In the genomic region with DNA sequence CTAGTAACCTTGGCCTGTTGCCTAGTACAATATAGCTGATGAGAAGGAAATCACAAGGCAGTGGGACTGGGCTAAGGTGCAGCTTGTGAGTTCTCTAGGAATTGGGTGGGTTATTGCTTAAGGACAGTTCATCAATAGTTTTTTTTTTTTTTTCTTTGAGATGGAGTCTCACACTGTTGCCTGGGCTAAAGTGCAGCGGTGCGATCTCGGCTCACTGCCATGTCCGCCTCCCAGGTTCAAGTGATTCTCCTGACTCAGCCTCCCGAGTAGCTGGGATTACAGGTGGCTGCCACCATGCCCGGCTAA, we compare ENCODE assay signal across 18 cellular contexts. TPM values are rescaled to one million over a fixed set of nuclear protein-coding genes. Genes with fewer than 3 reads are reported as not detected.
DNase-seq lines count a peak whose midpoint lies in the region; ATAC-seq and TF ChIP-seq lines count a peak whose summit lies in the region.
"Had no signal": no experiment of that assay in that cellular context is flagged by ENCODE, and none has a peak within 500 bp of the region (broad histone marks: within the 10 kb centered on the region; RNA-seq: fewer than 3 reads in every experiment).

No MANE protein-coding gene starts in this region.

- H3K79me2 ChIP-seq in mammary epithelial cell (ENCODE audit: insufficient read depth, low read length): no peaks in the 10 kb centered on the region

- no peak for TF ChIP-seq CTCF in mammary epithelial cell (conservative IDR thresholded peaks at IDR 0.05 in 1 of 2, IDR thresholded peaks at IDR 0.05 in 1 of 2; ENCODE audit: extremely low read depth in 1 of 2, insufficient read depth in 1 of 2, low read depth in 1 of 2, low read length in 2 of 2)
- no peak for TF ChIP-seq CTCF in breast epithelium (IDR thresholded peaks at IDR 0.05)
- TF ChIP-seq CTCF in body of pancreas (IDR thresholded peaks at IDR 0.05): no peak

- no peaks in the 10 kb centered on the region for H3K9me3 Mint-ChIP-seq in activated CD8-positive, alpha-beta T cell treated with anti-CD3 and anti-CD28 coated beads, Interleukin-2, amount 10 ng/mL, durations not matched to agents 7 days and 5 days (ENCODE audit: insufficient read depth)
- H3K9me3 Mint-ChIP-seq: CD8-positive, alpha-beta memory T cell had no signal

- POLR2A ChIA-PET in activated CD8-positive, alpha-beta T cell treated with anti-CD3 and anti-CD28 coated beads, Interleukin-2, amount 10 ng/mL, durations not matched to agents 7 days and 5 days (lab: Charles Lee): no interaction called here

- peak overlapping the region; percentile 43 for H3K27ac ChIP-seq in mammary epithelial cell (ENCODE audit: insufficient read depth, low read depth, low read length)
- no peak overlapping the region for H3K27ac ChIP-seq in breast epithelium
- no peak overlapping the region for H3K27ac ChIP-seq in body of pancreas
- peak overlapping the region; percentile 18 to 41 for H3K27ac ChIP-seq in mucosa of rectum (ENCODE audit: low read depth in 2 of 2, low read length in 2 of 2)
- H3K27ac ChIP-seq: 22Rv1 had no signal

- CTCF ChIA-PET in mammary epithelial cell (lab: Charles Lee; ENCODE audit: low non-redundant PET): interaction anchor here (0.5 kb wide), 1 partner anchor 26 kb away, joined by 3 read pairs; no protein-coding TSS in a partner anchor
- CTCF ChIA-PET in activated CD8-positive, alpha-beta T cell treated with anti-CD3 and anti-CD28 coated beads, Interleukin-2, amount 10 ng/mL, durations not matched to agents 7 days and 5 days (lab: Charles Lee): no interaction called here

- no peak overlapping the region for H2AFZ ChIP-seq in mammary epithelial cell (ENCODE audit: low read depth, low read length)

- H3K4me1 ChIP-seq in mammary epithelial cell (ENCODE audit: insufficient read depth, low read length) (peaks cover 31% of the 10 kb centered on the region), breast epithelium (no peaks in the 10 kb centered on the region), body of pancreas (peaks cover 13% of the 10 kb centered on the region), mucosa of rectum (ENCODE audit: control insufficient read depth in 2 of 2, insufficient read depth in 2 of 2, low read length in 2 of 2) (peaks cover 12 to 32% of the 10 kb centered on the region in 2 donors)

- no peak overlapping the region for H3K4me3 ChIP-seq in mammary epithelial cell (replicated peaks in 1 of 3; ENCODE audit: insufficient read depth in 1 of 3, low read depth in 2 of 3, low read length in 3 of 3)
- H3K4me3 ChIP-seq in breast epithelium: no peak overlapping the region
- no peak overlapping the region for H3K4me3 ChIP-seq in body of pancreas
- no peak overlapping the region for H3K4me3 ChIP-seq in mucosa of rectum (ENCODE audit: low read length in 2 of 2)
- H3K4me3 ChIP-seq: HAP-1 had no signal

- TF ChIP-seq POLR2A in breast epithelium (IDR thresholded peaks at IDR 0.05) (no peak), body of pancreas (IDR thresholded peaks at IDR 0.05) (no peak)

- H3K4me3 Mint-ChIP-seq in activated CD8-positive, alpha-beta T cell treated with anti-CD3 and anti-CD28 coated beads, Interleukin-2, amount 10 ng/mL, durations not matched to agents 7 days and 5 days: no peak overlapping the region
- H3K4me3 Mint-ChIP-seq: CD8-positive, alpha-beta memory T cell had no signal

- peaks cover 12% of the 10 kb centered on the region for H3K27me3 Mint-ChIP-seq in activated CD8-positive, alpha-beta T cell treated with anti-CD3 and anti-CD28 coated beads, Interleukin-2, amount 10 ng/mL, durations not matched to agents 7 days and 5 days (ENCODE audit: low read depth)

- intact Hi-C loops in mammary epithelial cell (cut with micrococcal nuclease): loop anchor here (10.0 kb wide), 1 partner anchor 166 kb away; a partner anchor contains a TSS
- intact Hi-C loops in breast epithelium (cut with DNase I; ENCODE audit: low total_unique reads): no loop called here
- intact Hi-C loops in body of pancreas (cut with DNase I): no loop called here

- 93% methylated on average over 5 of the region's 6 CpGs for WGBS in mammary epithelial cell (ENCODE audit: low coverage, missing lambda C conversion rate)
- WGBS in body of pancreas, 2 donors: 45 to 63% methylated on average over 6 of the region's 6 CpGs

- no peak overlapping the region for H3K9ac ChIP-seq in mammary epithelial cell (ENCODE audit: insufficient read depth, low read length)
- no peak overlapping the region for H3K9ac ChIP-seq in mucosa of rectum (ENCODE audit: low read depth in 1 of 2, low read length in 2 of 2)

- dilution Hi-C loops in mammary epithelial cell (cut with HindIII; ENCODE audit: low sequenced_read_pairs): no loop called here

- H3K27ac Mint-ChIP-seq in activated CD8-positive, alpha-beta T cell treated with anti-CD3 and anti-CD28 coated beads, Interleukin-2, amount 10 ng/mL, durations not matched to agents 7 days and 5 days: no peak overlapping the region
- H3K27ac Mint-ChIP-seq: CD8-positive, alpha-beta memory T cell had no signal

- peaks cover 7% of the 10 kb centered on the region for H3K4me1 Mint-ChIP-seq in activated CD8-positive, alpha-beta T cell treated with anti-CD3 and anti-CD28 coated beads, Interleukin-2, amount 10 ng/mL, durations not matched to agents 7 days and 5 days (ENCODE audit: low read depth)
- H3K4me1 Mint-ChIP-seq: CD8-positive, alpha-beta memory T cell had no signal

- ATAC-seq in body of pancreas: peak; percentile 70
- ATAC-seq in activated CD8-positive, alpha-beta T cell treated with anti-CD3 and anti-CD28 coated beads, Interleukin-2, amount 10 ng/mL, durations not matched to agents 7 days and 5 days: no peak
- no peak for ATAC-seq in GM18867 (IDR thresholded peaks at IDR 0.05; ENCODE audit: unreplicated experiment)

- H4K20me1 ChIP-seq in mammary epithelial cell (ENCODE audit: insufficient read depth, low read length): no peaks in the 10 kb centered on the region

- H3K9me3 ChIP-seq in mammary epithelial cell (replicated peaks; ENCODE audit: insufficient read depth, low read length): no peaks in the 10 kb centered on the region
- H3K9me3 ChIP-seq in breast epithelium: no peaks in the 10 kb centered on the region
- no peaks in the 10 kb centered on the region for H3K9me3 ChIP-seq in body of pancreas
- no peaks in the 10 kb centered on the region for H3K9me3 ChIP-seq in mucosa of rectum (ENCODE audit: control insufficient read depth in 2 of 2, low read length in 2 of 2)
- H3K9me3 ChIP-seq: Caco-2, HAP-1 had no signal

- no peak overlapping the region for H3K4me2 ChIP-seq in mammary epithelial cell (ENCODE audit: insufficient read depth, low read depth, low read length)

- H3K36me3 ChIP-seq in mammary epithelial cell (ENCODE audit: insufficient read depth, low read length): no peaks in the 10 kb centered on the region
- H3K36me3 ChIP-seq in breast epithelium: no peaks in the 10 kb centered on the region
- H3K36me3 ChIP-seq in body of pancreas (replicated peaks in 1 of 2; ENCODE audit: insufficient read depth in 1 of 2, low read depth in 2 of 2): no peaks in the 10 kb centered on the region
- H3K36me3 ChIP-seq in mucosa of rectum (ENCODE audit: control insufficient read depth in 2 of 2, insufficient read depth in 2 of 2, low read length in 2 of 2): no peaks in the 10 kb centered on the region
- H3K36me3 ChIP-seq: HAP-1 had no signal

- no peak for DNase-seq in mammary epithelial cell
- DNase-seq in breast epithelium (ENCODE audit: low spot score in 2 of 2): no peak
- peak in 1 of 4 donors; percentile 29 for DNase-seq in body of pancreas
- no peak for DNase-seq in NCI-H446 (lab: John Stamatoyannopoulos, UW)
- DNase-seq in activated CD8-positive, alpha-beta T cell treated with anti-CD3 and anti-CD28 coated beads, Interleukin-2, amount 10 ng/mL, durations not matched to agents 7 days and 5 days: no peak
- no peak for DNase-seq in midbrain (lab: John Stamatoyannopoulos, UW)
- DNase-seq: Caco-2; CD8-positive, alpha-beta memory T cell; DND-41; GDM1 had no signal

- no peaks in the 10 kb centered on the region for H3K27me3 ChIP-seq in mammary epithelial cell (ENCODE audit: insufficient read depth, low read length)
- H3K27me3 ChIP-seq in breast epithelium: no peaks in the 10 kb centered on the region
- H3K27me3 ChIP-seq in body of pancreas: no peaks in the 10 kb centered on the region
- H3K27me3 ChIP-seq in mucosa of rectum (ENCODE audit: control insufficient read depth in 2 of 2, insufficient read depth in 2 of 2, low read length in 2 of 2): no peaks in the 10 kb centered on the region

- H3K36me3 Mint-ChIP-seq in activated CD8-positive, alpha-beta T cell treated with anti-CD3 and anti-CD28 coated beads, Interleukin-2, amount 10 ng/mL, durations not matched to agents 7 days and 5 days (ENCODE audit: low read depth): no peaks in the 10 kb centered on the region

- no TSS peak for BruUV-seq in mammary epithelial cell (replicated peaks; lab: Mats Ljungman, UMichigan)

- in situ Hi-C loops in mammary epithelial cell (cut with MboI; ENCODE audit: low sequenced_read_pairs in 2 of 2): no loop called here

RNA-seq across cellular contexts. Expression of a gene that starts 11.5 kb away (rescaled TPM):
- under 1 TPM; 0.52 to 0.67 TPM for total RNA-seq in mammary epithelial cell
- 0.19 TPM for polyA plus RNA-seq in mammary epithelial cell
- polyA minus RNA-seq in mammary epithelial cell: not detected
- total RNA-seq in breast epithelium: 10 to 100 TPM in 1 of 3 donors, 1 to 10 TPM in 2; 1.8 to 15.8 (median 6.9) TPM
- total RNA-seq in body of pancreas: 1 to 10 TPM; 3.3 to 3.4 TPM
- 1 to 10 TPM; 2.3 to 2.8 TPM for total RNA-seq in activated CD8-positive, alpha-beta T cell treated with anti-CD3 and anti-CD28 coated beads, Interleukin-2, amount 10 ng/mL, durations not matched to agents 7 days and 5 days
- total RNA-seq: A673, HT-29 had no signal
- polyA plus RNA-seq: CD8-positive, alpha-beta memory T cell had no signal

RNA-seq across cellular contexts. Expression of a gene that starts 16.4 kb away (rescaled TPM):
- 100 to 1,000 TPM; 139 to 165 TPM for total RNA-seq in mammary epithelial cell
- 170 TPM for polyA plus RNA-seq in mammary epithelial cell
- 31.3 TPM for polyA minus RNA-seq in mammary epithelial cell
- 100 to 1,000 TPM; 131 to 185 (median 148) TPM for total RNA-seq in breast epithelium
- total RNA-seq in body of pancreas: 10 to 100 TPM; 36.3 to 52.4 TPM
- 10 to 100 TPM; 55.3 to 57.9 TPM for total RNA-seq in activated CD8-positive, alpha-beta T cell treated with anti-CD3 and anti-CD28 coated beads, Interleukin-2, amount 10 ng/mL, durations not matched to agents 7 days and 5 days

RNA-seq across cellular contexts. Expression of a gene that starts 47.6 kb away (rescaled TPM):
- under 1 TPM; 0.49 to 0.50 TPM for total RNA-seq in mammary epithelial cell
- 0.15 TPM for polyA plus RNA-seq in mammary epithelial cell
- polyA minus RNA-seq in mammary epithelial cell: not detected
- total RNA-seq in breast epithelium: 1 to 10 TPM; 2.3 to 2.9 (median 2.9) TPM
- 1 to 10 TPM; 3.9 to 6.3 TPM for total RNA-seq in body of pancreas
- under 1 TPM in 1 of 2 experiments, not detected in 1; 0.63 TPM for total RNA-seq in activated CD8-positive, alpha-beta T cell treated with anti-CD3 and anti-CD28 coated beads, Interleukin-2, amount 10 ng/mL, durations not matched to agents 7 days and 5 days
- total RNA-seq: A673, H1, HT-29 had no signal

RNA-seq across cellular contexts. Expression of a gene that starts 55.0 kb away (rescaled TPM):
- total RNA-seq in mammary epithelial cell (not detected), breast epithelium (not detected), body of pancreas (not detected)
- not detected for polyA plus RNA-seq in mammary epithelial cell
- polyA minus RNA-seq in mammary epithelial cell: not detected
- not detected for total RNA-seq in activated CD8-positive, alpha-beta T cell treated with anti-CD3 and anti-CD28 coated beads, Interleukin-2, amount 10 ng/mL, durations not matched to agents 7 days and 5 days
- total RNA-seq: A673; Caco-2; CD8-positive, alpha-beta memory T cell; H1; HT-29 had no signal
- polyA plus RNA-seq: BJ; CD8-positive, alpha-beta memory T cell; H1 had no signal

Comparison
In these comparisons a context has a peak if more than half of its experiments do, and no peak if none do; other contexts are left out.
1. H3K27ac ChIP-seq: peak in mammary epithelial cell (single experiment) and mucosa of rectum (2 of 2); none in breast epithelium (0 of 2) and body of pancreas (0 of 4).